In genomic region chr7:100584046-100584676, GRCh38 we compare ENCODE assay signal across 8 cellular contexts. TPM values are rescaled to one million over a fixed set of nuclear protein-coding genes. Genes with fewer than 3 reads are reported as not detected.
A peak's percentile ranks its signal among the peaks of the same experiment; 100 is the strongest.
DNase-seq lines count a peak whose midpoint lies in the region; ATAC-seq lines count a peak whose summit lies in the region.

No MANE protein-coding gene starts in this region.

- intact Hi-C loops in activated CD4-positive, alpha-beta T cell treated with anti-CD3 and anti-CD28 coated beads, Interleukin-2, amount 10 ng/mL, durations not matched to agents 24 days and 14 days (cut with micrococcal nuclease), result loop anchor here (10.0 kb wide), 1 partner anchor 459 kb away; the partner anchor contains the start of gene MBLAC1
- intact Hi-C loops in activated CD4-positive, alpha-beta memory T cell treated with anti-CD3 and anti-CD28 coated beads for 36 hours (cut with micrococcal nuclease), result no loop called here

- ATAC-seq in GM18519 (IDR thresholded peaks at IDR 0.05; ENCODE audit: low FRiP score, unreplicated experiment) (no peak), GM21360 (IDR thresholded peaks at IDR 0.05; ENCODE audit: unreplicated experiment) (no peak)

- no peaks in the 10 kb centered on the region for H3K9me3 ChIP-seq in iPS-15b (ENCODE audit: control insufficient read depth, insufficient read depth, low read length)

- H3K27me3 Mint-ChIP-seq in activated CD4-positive, alpha-beta T cell treated with anti-CD3 and anti-CD28 coated beads, Interleukin-2, amount 10 ng/mL, durations not matched to agents 24 days and 14 days, result no peaks in the 10 kb centered on the region
- H3K27me3 Mint-ChIP-seq in activated CD4-positive, alpha-beta memory T cell treated with anti-CD3 and anti-CD28 coated beads for 36 hours, result peaks cover 2% of the 10 kb centered on the region

- H3K27ac ChIP-seq in substantia nigra (ENCODE audit: low read depth, low read length, poor library complexity, severe bottlenecking), result peak overlapping the region; percentile 89

- POLR2A ChIA-PET in activated CD4-positive, alpha-beta memory T cell treated with anti-CD3 and anti-CD28 coated beads for 36 hours (lab: Charles Lee), result interaction anchor here (0.6 to 4.1 kb wide), 11 partner anchors 14 to 155 kb away, joined by 3 to 31 read pairs (median 5); partner anchors contain the start of genes MOSPD3, POP7 and ZCWPW1

- H3K4me1 Mint-ChIP-seq in activated CD4-positive, alpha-beta T cell treated with anti-CD3 and anti-CD28 coated beads, Interleukin-2, amount 10 ng/mL, durations not matched to agents 24 days and 14 days, result peaks cover 30% of the 10 kb centered on the region
- H3K4me1 Mint-ChIP-seq in activated CD4-positive, alpha-beta memory T cell treated with anti-CD3 and anti-CD28 coated beads for 36 hours (ENCODE audit: low read depth), result peaks cover 20% of the 10 kb centered on the region

- no peak for DNase-seq in activated CD4-positive, alpha-beta T cell treated with anti-CD3 and anti-CD28 coated beads, Interleukin-2, amount 10 ng/mL, durations not matched to agents 24 days and 14 days
- DNase-seq in activated CD4-positive, alpha-beta T cell treated with anti-CD3 and anti-CD28 coated beads, Interleukin-2, amount 50 U/mL, for 48 hours, result no peak
- DNase-seq in activated CD4-positive, alpha-beta memory T cell treated with anti-CD3 and anti-CD28 coated beads for 36 hours, result peak; percentile 28
- DNase-seq in substantia nigra (lab: John Stamatoyannopoulos, UW), result peak in 2 of 49 donors; percentile 52 to 57
- DNase-seq in COLO668 (lab: John Stamatoyannopoulos, UW; ENCODE audit: unreplicated experiment), result no peak

- peaks cover 6% of the 10 kb centered on the region for H3K4me1 ChIP-seq in iPS-15b (ENCODE audit: control insufficient read depth, insufficient read depth, low read length)

- peak overlapping the region; percentile 50 for H3K9ac ChIP-seq in iPS-15b (ENCODE audit: low read depth, low read length)

- H3K27me3 ChIP-seq in iPS-15b (ENCODE audit: control insufficient read depth, insufficient read depth, low read length), result no peaks in the 10 kb centered on the region

- peak overlapping the region; percentile 96 for H3K27ac Mint-ChIP-seq in activated CD4-positive, alpha-beta T cell treated with anti-CD3 and anti-CD28 coated beads, Interleukin-2, amount 10 ng/mL, durations not matched to agents 24 days and 14 days
- H3K27ac Mint-ChIP-seq in activated CD4-positive, alpha-beta memory T cell treated with anti-CD3 and anti-CD28 coated beads for 36 hours, result peak overlapping the region; percentile 98

- H3K36me3 Mint-ChIP-seq in activated CD4-positive, alpha-beta T cell treated with anti-CD3 and anti-CD28 coated beads, Interleukin-2, amount 10 ng/mL, durations not matched to agents 24 days and 14 days (ENCODE audit: low read depth), result peaks cover 7% of the 10 kb centered on the region
- H3K36me3 Mint-ChIP-seq in activated CD4-positive, alpha-beta memory T cell treated with anti-CD3 and anti-CD28 coated beads for 36 hours, result peaks cover 12% of the 10 kb centered on the region

- H3K36me3 ChIP-seq in iPS-15b (ENCODE audit: control insufficient read depth, insufficient read depth, low read length), result peaks cover 19% of the 10 kb centered on the region

- no peaks in the 10 kb centered on the region for H3K9me3 Mint-ChIP-seq in activated CD4-positive, alpha-beta T cell treated with anti-CD3 and anti-CD28 coated beads, Interleukin-2, amount 10 ng/mL, durations not matched to agents 24 days and 14 days
- H3K9me3 Mint-ChIP-seq in activated CD4-positive, alpha-beta memory T cell treated with anti-CD3 and anti-CD28 coated beads for 36 hours, result no peaks in the 10 kb centered on the region

- CTCF ChIA-PET in activated CD4-positive, alpha-beta memory T cell treated with anti-CD3 and anti-CD28 coated beads for 36 hours (lab: Charles Lee), result interaction anchor here (0.5 to 4.6 kb wide), 14 partner anchors 13 to 141 kb away, joined by 3 to 38 read pairs (median 8); partner anchors contain the start of genes GIGYF1 and POP7

- peak overlapping the region; percentile 91 for H3K4me3 Mint-ChIP-seq in activated CD4-positive, alpha-beta T cell treated with anti-CD3 and anti-CD28 coated beads, Interleukin-2, amount 10 ng/mL, durations not matched to agents 24 days and 14 days
- peak overlapping the region; percentile 85 for H3K4me3 Mint-ChIP-seq in activated CD4-positive, alpha-beta memory T cell treated with anti-CD3 and anti-CD28 coated beads for 36 hours

- peak overlapping the region; percentile 76 for H3K4me3 ChIP-seq in iPS-15b (ENCODE audit: low read depth, low read length)

RNA-seq across cellular contexts. Expression of gene LRCH4, which starts 1.8 kb away (rescaled TPM):
- 86.0 and 89.2 TPM in 2 replicates for total RNA-seq in activated CD4-positive, alpha-beta T cell treated with anti-CD3 and anti-CD28 coated beads, Interleukin-2, amount 10 ng/mL, durations not matched to agents 24 days and 14 days
- total RNA-seq in activated CD4-positive, alpha-beta memory T cell treated with anti-CD3 and anti-CD28 coated beads for 36 hours, result 10 to 100 TPM; 93.4 to 97.7 TPM

RNA-seq across cellular contexts. Expression of gene FBXO24, which starts 2.0 kb away (rescaled TPM):
- total RNA-seq in activated CD4-positive, alpha-beta T cell treated with anti-CD3 and anti-CD28 coated beads, Interleukin-2, amount 10 ng/mL, durations not matched to agents 24 days and 14 days, result 0.38 and 0.42 TPM in 2 replicates
- total RNA-seq in activated CD4-positive, alpha-beta memory T cell treated with anti-CD3 and anti-CD28 coated beads for 36 hours, result 1 to 10 TPM; 2.2 to 2.6 TPM

RNA-seq across cellular contexts. Expression of gene SAP25, which starts 10.5 kb away (rescaled TPM):
- total RNA-seq in activated CD4-positive, alpha-beta T cell treated with anti-CD3 and anti-CD28 coated beads, Interleukin-2, amount 10 ng/mL, durations not matched to agents 24 days and 14 days, result 9.2 and 11.3 TPM in 2 replicates
- 10 to 100 TPM in 1 of 2 experiments, 1 to 10 TPM in 1; 9.9 to 11.4 TPM for total RNA-seq in activated CD4-positive, alpha-beta memory T cell treated with anti-CD3 and anti-CD28 coated beads for 36 hours

RNA-seq across cellular contexts. Expression of gene PCOLCE, which starts 18.0 kb away (rescaled TPM):
- 4.8 and 5.0 TPM in 2 replicates for total RNA-seq in activated CD4-positive, alpha-beta T cell treated with anti-CD3 and anti-CD28 coated beads, Interleukin-2, amount 10 ng/mL, durations not matched to agents 24 days and 14 days
- total RNA-seq in activated CD4-positive, alpha-beta memory T cell treated with anti-CD3 and anti-CD28 coated beads for 36 hours, result 10 to 100 TPM in 1 of 2 experiments, 1 to 10 TPM in 1; 9.2 to 11.0 TPM

RNA-seq across cellular contexts. Expression of gene MOSPD3, which starts 28.2 kb away (rescaled TPM):
- 11.3 and 12.1 TPM in 2 replicates for total RNA-seq in activated CD4-positive, alpha-beta T cell treated with anti-CD3 and anti-CD28 coated beads, Interleukin-2, amount 10 ng/mL, durations not matched to agents 24 days and 14 days
- 10 to 100 TPM; 14.0 to 14.4 TPM for total RNA-seq in activated CD4-positive, alpha-beta memory T cell treated with anti-CD3 and anti-CD28 coated beads for 36 hours
